In the genomic region with DNA sequence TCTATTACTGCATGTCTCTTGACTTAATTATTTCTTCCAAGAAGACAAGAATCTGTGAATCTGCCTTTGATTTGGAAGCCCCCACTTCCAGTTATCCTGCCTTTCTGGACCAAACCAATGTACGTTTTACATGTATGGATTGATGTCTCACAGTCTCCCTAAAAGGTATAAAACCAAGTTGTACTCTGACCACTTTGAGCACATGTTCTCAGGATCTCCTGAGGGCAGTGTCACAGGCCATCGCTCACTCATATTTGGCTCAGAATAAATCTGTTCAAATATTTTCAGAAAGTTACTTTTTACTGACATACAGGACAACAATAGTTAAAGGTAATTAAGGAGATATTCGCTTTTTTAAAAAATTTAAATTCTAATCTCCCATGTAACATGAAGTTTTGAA, we compare ENCODE assay signal across 32 cellular contexts.
"Had no signal": no experiment of that assay in that cellular context is flagged by ENCODE, and none has a peak within 500 bp of the region (broad histone marks: within the 10 kb centered on the region; RNA-seq: fewer than 3 reads in every experiment).

No MANE protein-coding gene starts in this region.

- H3K9me3 Mint-ChIP-seq: natural killer cell treated with Interleukin-12 subunit alpha and Interleukin-12 subunit beta and Interleukin-15 and Interleukin-18, amount 100 ng/mL, for 72 hours; nephron progenitor cell; stimulated activated memory B cell treated with anti-CD40 and anti-IgM and Interleukin-4, amounts not matched to agents 10 μg/mL and 1 μg/mL and 100 μg/mL, for 72 hours; stimulated activated naive CD8-positive, alpha-beta T cell treated with anti-CD3 and anti-CD28 coated beads, Interleukin-15, amount 100 ng/mL, for 72 hours; type B pancreatic cell had no signal

- H3K27me3 ChIP-seq: ovary, spleen, suprapubic skin, testis, tibial artery, transverse colon, upper lobe of right lung had no signal

- H3K4me1 Mint-ChIP-seq: naive thymus-derived CD8-positive, alpha-beta T cell; stimulated activated memory B cell treated with anti-CD40 and anti-IgM and Interleukin-4, amounts not matched to agents 10 μg/mL and 1 μg/mL and 100 μg/mL, for 72 hours; stimulated activated naive CD8-positive, alpha-beta T cell treated with anti-CD3 and anti-CD28 coated beads, Interleukin-15, amount 100 ng/mL, for 72 hours had no signal

- H3K4me3 ChIP-seq: ovary, psoas muscle, skin epidermis, smooth muscle cell, spleen, suprapubic skin, testis, tibial artery, transverse colon, upper lobe of right lung, uterus had no signal

- ATAC-seq: naive thymus-derived CD8-positive, alpha-beta T cell; natural killer cell treated with Interleukin-12 subunit alpha and Interleukin-12 subunit beta and Interleukin-15 and Interleukin-18, amount 100 ng/mL, for 72 hours; psoas muscle; right cardiac atrium; sciatic nerve; stimulated activated memory B cell treated with anti-CD40 and anti-IgM and Interleukin-4, amounts not matched to agents 10 μg/mL and 1 μg/mL and 100 μg/mL, for 72 hours; stimulated activated naive CD8-positive, alpha-beta T cell treated with anti-CD3 and anti-CD28 coated beads, Interleukin-15, amount 100 ng/mL, for 72 hours; stimulated activated naive CD8-positive, alpha-beta T cell treated with anti-CD3 and anti-CD28 coated beads, Interleukin-15, Interleukin-2, amounts not matched to agents 100 U/mL and 50 U/mL, for 24 hours; upper lobe of right lung had no signal

- H3K4me1 ChIP-seq: parathyroid adenoma, psoas muscle, spleen, suprapubic skin, testis, tibial artery, transverse colon, upper lobe of right lung, uterus had no signal

- H3K36me3 ChIP-seq: ovary, spleen, suprapubic skin, tibial artery, transverse colon, upper lobe of right lung, uterus had no signal

- DNase-seq: naive thymus-derived CD8-positive, alpha-beta T cell; nephron progenitor cell; occipital lobe; ovary; posterior cingulate gyrus; psoas muscle; right cardiac atrium; spleen; stimulated activated CD4-positive, alpha-beta T cell treated with anti-CD3 and anti-CD28 coated beads, Interleukin-12 subunit alpha, Interleukin-12 subunit beta, amount 100 ng/mL, for 4 hours; stimulated activated CD4-positive, alpha-beta T cell treated with anti-CD3 and anti-CD28 coated beads, Interleukin-1b, Interleukin-23, amount 100 ng/mL, for 48 hours; stimulated activated CD4-positive, alpha-beta T cell treated with anti-CD3 and anti-CD28 coated beads, Interleukin-4, amount 100 ng/mL, for 1 hour; stimulated activated CD4-positive, alpha-beta T cell treated with anti-CD3 and anti-CD28 coated beads, Interleukin-4, amount 100 ng/mL, for 4 hours; stimulated activated CD8-positive, alpha-beta memory T cell treated with anti-CD3 and anti-CD28 coated beads, Interleukin-4, amount 100 ng/mL, for 48 hours; stimulated activated naive CD4-positive, alpha-beta T cell; stimulated activated naive CD8-positive, alpha-beta T cell treated with anti-CD3 and anti-CD28 coated beads, Interleukin-15, amount 100 ng/mL, for 72 hours; stimulated activated naive CD8-positive, alpha-beta T cell treated with anti-CD3 and anti-CD28 coated beads, Interleukin-15, Interleukin-2, amounts not matched to agents 100 U/mL and 50 U/mL, for 24 hours; substantia nigra; testis; tibial artery; transverse colon; upper lobe of right lung; uterus had no signal

- H3K27ac ChIP-seq: ovary, parathyroid adenoma, psoas muscle, skin epidermis, spleen, suprapubic skin, testis, tibial artery, transverse colon, upper lobe of right lung, uterus had no signal

- H3K27ac Mint-ChIP-seq: naive thymus-derived CD8-positive, alpha-beta T cell; natural killer cell treated with Interleukin-12 subunit alpha and Interleukin-12 subunit beta and Interleukin-15 and Interleukin-18, amount 100 ng/mL, for 72 hours; nephron progenitor cell; progenitor cell of endocrine pancreas; stimulated activated memory B cell treated with anti-CD40 and anti-IgM and Interleukin-4, amounts not matched to agents 10 μg/mL and 1 μg/mL and 100 μg/mL, for 72 hours; stimulated activated naive CD8-positive, alpha-beta T cell treated with anti-CD3 and anti-CD28 coated beads, Interleukin-15, amount 100 ng/mL, for 72 hours; type B pancreatic cell had no signal

- H3K9ac ChIP-seq: parathyroid adenoma had no signal

- H3K9me3 ChIP-seq: ovary, psoas muscle, spleen, suprapubic skin, testis, tibial artery, transverse colon, upper lobe of right lung, uterus had no signal

- H3K27me3 Mint-ChIP-seq: naive thymus-derived CD8-positive, alpha-beta T cell; natural killer cell treated with Interleukin-12 subunit alpha and Interleukin-12 subunit beta and Interleukin-15 and Interleukin-18, amount 100 ng/mL, for 72 hours; progenitor cell of endocrine pancreas; stimulated activated memory B cell treated with anti-CD40 and anti-IgM and Interleukin-4, amounts not matched to agents 10 μg/mL and 1 μg/mL and 100 μg/mL, for 72 hours; stimulated activated naive CD8-positive, alpha-beta T cell treated with anti-CD3 and anti-CD28 coated beads, Interleukin-15, amount 100 ng/mL, for 72 hours; type B pancreatic cell had no signal

- H3K79me2 ChIP-seq: parathyroid adenoma had no signal

- H3K36me3 Mint-ChIP-seq: naive thymus-derived CD8-positive, alpha-beta T cell; natural killer cell treated with Interleukin-12 subunit alpha and Interleukin-12 subunit beta and Interleukin-15 and Interleukin-18, amount 100 ng/mL, for 72 hours; stimulated activated memory B cell treated with anti-CD40 and anti-IgM and Interleukin-4, amounts not matched to agents 10 μg/mL and 1 μg/mL and 100 μg/mL, for 72 hours; type B pancreatic cell had no signal

- H3K4me3 Mint-ChIP-seq: naive thymus-derived CD8-positive, alpha-beta T cell; natural killer cell treated with Interleukin-12 subunit alpha and Interleukin-12 subunit beta and Interleukin-15 and Interleukin-18, amount 100 ng/mL, for 72 hours; nephron progenitor cell; neural crest cell; stimulated activated memory B cell treated with anti-CD40 and anti-IgM and Interleukin-4, amounts not matched to agents 10 μg/mL and 1 μg/mL and 100 μg/mL, for 72 hours; stimulated activated naive CD8-positive, alpha-beta T cell treated with anti-CD3 and anti-CD28 coated beads, Interleukin-15, amount 100 ng/mL, for 72 hours; type B pancreatic cell had no signal

- H3K4me2 ChIP-seq: smooth muscle cell had no signal

- H2AFZ ChIP-seq: parathyroid adenoma had no signal
